17 cellular contexts compared by ENCODE assay signal in genomic region chr11:78336877-78337553, GRCh38.
DNase-seq lines count a peak whose midpoint lies in the region; ATAC-seq lines count a peak whose summit lies in the region.
"Had no signal": no experiment of that assay in that cellular context is flagged by ENCODE, and none has a peak within 500 bp of the region (broad histone marks: within the 10 kb centered on the region; RNA-seq: fewer than 3 reads in every experiment).

No MANE protein-coding gene starts in this region.

- no peaks in the 10 kb centered on the region for H3K27me3 Mint-ChIP-seq in activated CD8-positive, alpha-beta memory T cell treated with anti-CD3 and anti-CD28 coated beads, Interleukin-2, amount 10 ng/mL, durations not matched to agents 7 days and 5 days
- no peaks in the 10 kb centered on the region for H3K27me3 Mint-ChIP-seq in activated T-helper 1 cell treated with anti-CD3 and anti-CD28 coated beads, Interleukin-12 subunit alpha, Interleukin-12 subunit beta, Interleukin-2, Interleukin-4 antibody, amounts not matched to agents 30 ng/mL and 10 ng/mL and 1 ng/mL, durations not matched to agents 14 hours and 24 hours and 36 hours (ENCODE audit: insufficient read depth)
- H3K27me3 Mint-ChIP-seq in activated CD4-positive, alpha-beta T cell treated with anti-CD3 and anti-CD28 coated beads for 36 hours: no peaks in the 10 kb centered on the region
- H3K27me3 Mint-ChIP-seq: activated naive CD8-positive, alpha-beta T cell treated with anti-CD3 and anti-CD28 coated beads for 36 hours had no signal

- intact Hi-C loops in activated T-helper 1 cell treated with anti-CD3 and anti-CD28 coated beads, Interleukin-12 subunit alpha, Interleukin-12 subunit beta, Interleukin-2, Interleukin-4 antibody, amounts not matched to agents 30 ng/mL and 10 ng/mL and 1 ng/mL, durations not matched to agents 14 hours and 24 hours and 36 hours (cut with micrococcal nuclease): no loop called here
- intact Hi-C loops in activated CD4-positive, alpha-beta T cell treated with anti-CD3 and anti-CD28 coated beads for 36 hours (cut with DNase I, micrococcal nuclease): no loop called here

- no peak for DNase-seq in activated CD8-positive, alpha-beta memory T cell treated with anti-CD3 and anti-CD28 coated beads, Interleukin-2, amount 10 ng/mL, durations not matched to agents 7 days and 5 days
- no peak for DNase-seq in activated CD8-positive, alpha-beta memory T cell treated with anti-CD3 and anti-CD28 coated beads for 24 hours
- DNase-seq in activated T-helper 1 cell treated with anti-CD3 and anti-CD28 coated beads, Interleukin-12 subunit alpha, Interleukin-12 subunit beta, Interleukin-2, Interleukin-4 antibody, amounts not matched to agents 30 ng/mL and 10 ng/mL and 1 ng/mL, durations not matched to agents 14 hours and 24 hours and 36 hours (ENCODE audit: low spot score): no peak
- no peak for DNase-seq in left lobe of liver (ENCODE audit: low spot score)
- DNase-seq in superior temporal gyrus (ENCODE audit: extremely low spot score): peak; percentile 50
- no peak for DNase-seq in activated CD4-positive, alpha-beta T cell treated with anti-CD3 and anti-CD28 coated beads for 36 hours
- DNase-seq in GDM1 (lab: John Stamatoyannopoulos, UW): no peak
- DNase-seq: activated CD4-positive, alpha-beta T cell treated with anti-CD3 and anti-CD28 coated beads, Interleukin-2, amount 50 U/mL, for 4 hours; activated naive CD8-positive, alpha-beta T cell treated with anti-CD3 and anti-CD28 coated beads for 36 hours; activated T-cell treated with anti-CD3 and anti-CD28 coated beads, Interleukin-2, amount 50 U/mL, for 48 hours; C1 segment of cervical spinal cord; DMS 273 treated with DMSO at 0.1 percent for 48 hours; GM23248; NCI-H1694; NCI-H226 had no signal

- ATAC-seq in activated CD8-positive, alpha-beta memory T cell treated with anti-CD3 and anti-CD28 coated beads, Interleukin-2, amount 10 ng/mL, durations not matched to agents 7 days and 5 days: no peak
- peak; percentile 56 for ATAC-seq in left lobe of liver
- no peak for ATAC-seq in activated CD4-positive, alpha-beta T cell treated with anti-CD3 and anti-CD28 coated beads for 36 hours
- ATAC-seq in activated CD4-positive, CD25-positive, alpha-beta regulatory T cell treated with anti-CD3 and anti-CD28 coated beads, Interleukin-2, amount 50 U/mL, for 24 hours: no peak
- ATAC-seq: SK-N-SH treated with all-trans-retinoic acid at 6 μM for 48 hours had no signal

- no peak overlapping the region for H3K4me3 Mint-ChIP-seq in activated CD8-positive, alpha-beta memory T cell treated with anti-CD3 and anti-CD28 coated beads, Interleukin-2, amount 10 ng/mL, durations not matched to agents 7 days and 5 days
- H3K4me3 Mint-ChIP-seq in activated T-helper 1 cell treated with anti-CD3 and anti-CD28 coated beads, Interleukin-12 subunit alpha, Interleukin-12 subunit beta, Interleukin-2, Interleukin-4 antibody, amounts not matched to agents 30 ng/mL and 10 ng/mL and 1 ng/mL, durations not matched to agents 14 hours and 24 hours and 36 hours: peak overlapping the region; percentile 12
- H3K4me3 Mint-ChIP-seq in activated CD4-positive, alpha-beta T cell treated with anti-CD3 and anti-CD28 coated beads for 36 hours: no peak overlapping the region
- H3K4me3 Mint-ChIP-seq: activated naive CD8-positive, alpha-beta T cell treated with anti-CD3 and anti-CD28 coated beads for 36 hours had no signal

- peaks cover 74% of the 10 kb centered on the region for H3K4me1 Mint-ChIP-seq in activated CD8-positive, alpha-beta memory T cell treated with anti-CD3 and anti-CD28 coated beads, Interleukin-2, amount 10 ng/mL, durations not matched to agents 7 days and 5 days
- H3K4me1 Mint-ChIP-seq in activated T-helper 1 cell treated with anti-CD3 and anti-CD28 coated beads, Interleukin-12 subunit alpha, Interleukin-12 subunit beta, Interleukin-2, Interleukin-4 antibody, amounts not matched to agents 30 ng/mL and 10 ng/mL and 1 ng/mL, durations not matched to agents 14 hours and 24 hours and 36 hours (ENCODE audit: low read depth): peaks cover 91% of the 10 kb centered on the region
- H3K4me1 Mint-ChIP-seq in activated CD4-positive, alpha-beta T cell treated with anti-CD3 and anti-CD28 coated beads for 36 hours: peaks cover 24% of the 10 kb centered on the region

- H3K9me3 Mint-ChIP-seq in activated CD8-positive, alpha-beta memory T cell treated with anti-CD3 and anti-CD28 coated beads, Interleukin-2, amount 10 ng/mL, durations not matched to agents 7 days and 5 days (ENCODE audit: low read depth): peaks cover 4% of the 10 kb centered on the region
- peaks cover 19% of the 10 kb centered on the region for H3K9me3 Mint-ChIP-seq in activated T-helper 1 cell treated with anti-CD3 and anti-CD28 coated beads, Interleukin-12 subunit alpha, Interleukin-12 subunit beta, Interleukin-2, Interleukin-4 antibody, amounts not matched to agents 30 ng/mL and 10 ng/mL and 1 ng/mL, durations not matched to agents 14 hours and 24 hours and 36 hours
- no peaks in the 10 kb centered on the region for H3K9me3 Mint-ChIP-seq in activated CD4-positive, alpha-beta T cell treated with anti-CD3 and anti-CD28 coated beads for 36 hours (ENCODE audit: low read depth)
- H3K9me3 Mint-ChIP-seq: activated naive CD8-positive, alpha-beta T cell treated with anti-CD3 and anti-CD28 coated beads for 36 hours had no signal

- CTCF ChIA-PET in activated CD8-positive, alpha-beta memory T cell treated with anti-CD3 and anti-CD28 coated beads, Interleukin-2, amount 10 ng/mL, durations not matched to agents 7 days and 5 days (lab: Charles Lee): interaction anchor here (0.7 kb wide), 1 partner anchor 89 kb away, joined by 3 read pairs; no protein-coding TSS in a partner anchor
- CTCF ChIA-PET in activated CD4-positive, alpha-beta T cell treated with anti-CD3 and anti-CD28 coated beads for 36 hours (lab: Charles Lee): no interaction called here

- peaks cover 51% of the 10 kb centered on the region for H3K36me3 Mint-ChIP-seq in activated CD8-positive, alpha-beta memory T cell treated with anti-CD3 and anti-CD28 coated beads, Interleukin-2, amount 10 ng/mL, durations not matched to agents 7 days and 5 days
- peaks cover 22% of the 10 kb centered on the region for H3K36me3 Mint-ChIP-seq in activated T-helper 1 cell treated with anti-CD3 and anti-CD28 coated beads, Interleukin-12 subunit alpha, Interleukin-12 subunit beta, Interleukin-2, Interleukin-4 antibody, amounts not matched to agents 30 ng/mL and 10 ng/mL and 1 ng/mL, durations not matched to agents 14 hours and 24 hours and 36 hours (ENCODE audit: low read depth)
- H3K36me3 Mint-ChIP-seq in activated CD4-positive, alpha-beta T cell treated with anti-CD3 and anti-CD28 coated beads for 36 hours (ENCODE audit: low read depth): no peaks in the 10 kb centered on the region
- H3K36me3 Mint-ChIP-seq: activated naive CD8-positive, alpha-beta T cell treated with anti-CD3 and anti-CD28 coated beads for 36 hours had no signal

- peak overlapping the region; percentile 2 for H3K27ac Mint-ChIP-seq in activated CD8-positive, alpha-beta memory T cell treated with anti-CD3 and anti-CD28 coated beads, Interleukin-2, amount 10 ng/mL, durations not matched to agents 7 days and 5 days
- peak overlapping the region; percentile 32 for H3K27ac Mint-ChIP-seq in activated T-helper 1 cell treated with anti-CD3 and anti-CD28 coated beads, Interleukin-12 subunit alpha, Interleukin-12 subunit beta, Interleukin-2, Interleukin-4 antibody, amounts not matched to agents 30 ng/mL and 10 ng/mL and 1 ng/mL, durations not matched to agents 14 hours and 24 hours and 36 hours
- H3K27ac Mint-ChIP-seq in activated CD4-positive, alpha-beta T cell treated with anti-CD3 and anti-CD28 coated beads for 36 hours: no peak overlapping the region
- H3K27ac Mint-ChIP-seq: activated naive CD8-positive, alpha-beta T cell treated with anti-CD3 and anti-CD28 coated beads for 36 hours had no signal

- POLR2A ChIA-PET in activated CD4-positive, alpha-beta T cell treated with anti-CD3 and anti-CD28 coated beads for 36 hours (lab: Charles Lee): no interaction called here
